In the genomic region with DNA sequence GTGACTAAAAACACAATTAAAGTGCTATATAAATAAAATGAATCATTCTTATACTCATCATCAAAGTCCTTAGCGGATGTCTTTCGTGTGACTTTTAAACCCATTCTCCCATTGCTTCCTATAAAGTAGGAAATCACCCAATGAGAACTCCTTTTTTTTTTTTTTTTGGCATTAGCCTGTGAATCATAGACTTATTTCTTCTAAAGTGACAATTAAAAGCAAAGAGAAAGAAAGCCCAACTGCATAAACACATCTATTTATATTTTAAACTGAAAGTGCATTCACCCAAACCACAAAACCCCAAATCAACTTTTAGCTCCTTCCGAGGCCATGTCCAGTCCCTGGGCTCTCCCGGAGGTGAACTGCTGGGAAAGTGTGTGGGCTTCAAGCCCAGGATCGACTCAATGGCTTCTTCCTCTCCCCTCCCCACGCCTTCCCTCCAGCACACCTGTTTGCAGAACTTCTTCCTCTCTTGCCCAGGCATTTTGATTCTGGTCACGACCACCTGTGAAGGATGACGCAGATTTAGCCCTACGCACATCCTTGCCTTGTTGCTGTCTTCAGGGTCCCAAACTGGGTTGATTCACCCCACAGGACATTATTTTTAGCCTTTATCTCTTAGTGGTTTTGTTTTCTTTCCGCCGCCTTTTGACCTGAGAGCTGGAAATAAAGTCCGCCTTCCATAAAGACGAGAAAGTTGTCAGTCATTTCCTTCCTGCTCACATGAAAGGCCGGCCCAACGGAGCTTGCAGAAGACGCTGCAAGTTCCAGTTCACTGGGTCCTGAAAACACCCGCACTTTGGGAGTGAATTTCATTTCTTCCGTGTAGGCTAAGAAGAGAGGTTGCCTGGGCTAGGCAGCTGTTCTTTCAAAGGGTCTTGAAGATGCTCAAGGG, we compare ENCODE assay signal across 1 cellular context.
TF ChIP-seq lines count a peak whose summit lies in the region.

No MANE protein-coding gene starts in this region.

TF ChIP-seq in GM12878, 131 proteins besides CTCF, POLR2A, EP300 and RAD21 (continued from another document):
- TF ChIP-seq, protein P1, sequence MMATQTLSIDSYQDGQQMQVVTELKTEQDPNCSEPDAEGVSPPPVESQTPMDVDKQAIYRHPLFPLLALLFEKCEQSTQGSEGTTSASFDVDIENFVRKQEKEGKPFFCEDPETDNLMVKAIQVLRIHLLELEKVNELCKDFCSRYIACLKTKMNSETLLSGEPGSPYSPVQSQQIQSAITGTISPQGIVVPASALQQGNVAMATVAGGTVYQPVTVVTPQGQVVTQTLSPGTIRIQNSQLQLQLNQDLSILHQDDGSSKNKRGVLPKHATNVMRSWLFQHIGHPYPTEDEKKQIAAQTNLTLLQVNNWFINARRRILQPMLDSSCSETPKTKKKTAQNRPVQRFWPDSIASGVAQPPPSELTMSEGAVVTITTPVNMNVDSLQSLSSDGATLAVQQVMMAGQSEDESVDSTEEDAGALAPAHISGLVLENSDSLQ (IDR thresholded peaks at IDR 0.05), result peak; percentile 43; the same call in 1 of the 2 replicates
- TF ChIP-seq RUNX3 (IDR thresholded peaks at IDR 0.05; ENCODE audit: low read length) (peak; percentile 88), SUZ12 (IDR thresholded peaks at IDR 0.05; ENCODE audit: unreplicated experiment) (no peak), TAF1 (IDR thresholded peaks at IDR 0.05; ENCODE audit: borderline replicate concordance, low read depth, low read length) (no peak), MTA2 (IDR thresholded peaks at IDR 0.05; ENCODE audit: low read depth) (0 out of 2 replicates have a peak, but pooled peaks have one; percentile 31), MEF2B (IDR thresholded peaks at IDR 0.05; ENCODE audit: partially characterized antibody, poor library complexity, severe bottlenecking) (peak; percentile 62), FOXK2 (IDR thresholded peaks at IDR 0.05) (no peak), CREB1 (IDR thresholded peaks at IDR 0.05; ENCODE audit: low read depth) (peak; percentile 45; the same call in 1 of the 2 replicates), HDAC6 (IDR thresholded peaks at IDR 0.05; ENCODE audit: unreplicated experiment) (no peak), ZBED1 (IDR thresholded peaks at IDR 0.05; ENCODE audit: borderline replicate concordance) (0 out of 2 replicates have a peak, but pooled peaks have one; percentile 15), CBFB (IDR thresholded peaks at IDR 0.05; ENCODE audit: low read depth) (peak; percentile 72; the same call in 1 of the 2 replicates), EED (IDR thresholded peaks at IDR 0.05; ENCODE audit: low read depth) (peak; percentile 87), NFYA (IDR thresholded peaks at IDR 0.05; ENCODE audit: borderline replicate concordance, low read depth, low read length) (no peak), IKZF2 (IDR thresholded peaks at IDR 0.05) (peak; percentile 70 to 79), IKZF1 (conservative IDR thresholded peaks at IDR 0.05) (peak; percentile 56), ZNF384 (IDR thresholded peaks at IDR 0.05; ENCODE audit: borderline replicate concordance, low read depth, low read length) (0 out of 2 replicates have a peak, but pooled peaks have one; percentile 17), HDAC2 (IDR thresholded peaks at IDR 0.05) (no peak), ZNF622 (IDR thresholded peaks at IDR 0.05) (no peak), NFIC (IDR thresholded peaks at IDR 0.05; ENCODE audit: low read depth, low read length) (peak; percentile 77), ETV6 (conservative IDR thresholded peaks at IDR 0.05 in 1 of 2, IDR thresholded peaks at IDR 0.05 in 1 of 2; ENCODE audit: borderline replicate concordance in 1 of 2, low read depth in 1 of 2) (peak in 1 of 2 experiments; percentile 94; a peak in 2 of 4 replicates), TCF3 (IDR thresholded peaks at IDR 0.05; ENCODE audit: borderline replicate concordance, insufficient read depth, low read depth, low read length) (peak; percentile 71; the same call in 1 of the 2 replicates), FOXM1 (IDR thresholded peaks at IDR 0.05; ENCODE audit: low read depth, low read length) (0 out of 2 replicates have a peak, but pooled peaks have one; percentile 50), JUNB (IDR thresholded peaks at IDR 0.05) (0 out of 2 replicates have a peak, but pooled peaks have one; percentile 20), CREM (IDR thresholded peaks at IDR 0.05; ENCODE audit: low read depth) (peak; percentile 76), TCF7 (IDR thresholded peaks at IDR 0.05; ENCODE audit: borderline replicate concordance) (peak; percentile 57), ZZZ3 (IDR thresholded peaks at IDR 0.05; ENCODE audit: control insufficient read depth, insufficient read length, low read depth) (no peak), HCFC1 (IDR thresholded peaks at IDR 0.05; ENCODE audit: low read length) (no peak), MTA3 (IDR thresholded peaks at IDR 0.05; ENCODE audit: borderline replicate concordance, low read length) (peak; percentile 78; the same call in 1 of the 2 replicates)
- TF ChIP-seq, protein P2, sequence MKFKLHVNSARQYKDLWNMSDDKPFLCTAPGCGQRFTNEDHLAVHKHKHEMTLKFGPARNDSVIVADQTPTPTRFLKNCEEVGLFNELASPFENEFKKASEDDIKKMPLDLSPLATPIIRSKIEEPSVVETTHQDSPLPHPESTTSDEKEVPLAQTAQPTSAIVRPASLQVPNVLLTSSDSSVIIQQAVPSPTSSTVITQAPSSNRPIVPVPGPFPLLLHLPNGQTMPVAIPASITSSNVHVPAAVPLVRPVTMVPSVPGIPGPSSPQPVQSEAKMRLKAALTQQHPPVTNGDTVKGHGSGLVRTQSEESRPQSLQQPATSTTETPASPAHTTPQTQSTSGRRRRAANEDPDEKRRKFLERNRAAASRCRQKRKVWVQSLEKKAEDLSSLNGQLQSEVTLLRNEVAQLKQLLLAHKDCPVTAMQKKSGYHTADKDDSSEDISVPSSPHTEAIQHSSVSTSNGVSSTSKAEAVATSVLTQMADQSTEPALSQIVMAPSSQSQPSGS (IDR thresholded peaks at IDR 0.05; ENCODE audit: low read length), result peak; percentile 42; the same call in 1 of the 2 replicates
TF ChIP-seq in GM12878: peak in this region for 27.
